23 cellular contexts compared by ENCODE assay signal in the genomic region with DNA sequence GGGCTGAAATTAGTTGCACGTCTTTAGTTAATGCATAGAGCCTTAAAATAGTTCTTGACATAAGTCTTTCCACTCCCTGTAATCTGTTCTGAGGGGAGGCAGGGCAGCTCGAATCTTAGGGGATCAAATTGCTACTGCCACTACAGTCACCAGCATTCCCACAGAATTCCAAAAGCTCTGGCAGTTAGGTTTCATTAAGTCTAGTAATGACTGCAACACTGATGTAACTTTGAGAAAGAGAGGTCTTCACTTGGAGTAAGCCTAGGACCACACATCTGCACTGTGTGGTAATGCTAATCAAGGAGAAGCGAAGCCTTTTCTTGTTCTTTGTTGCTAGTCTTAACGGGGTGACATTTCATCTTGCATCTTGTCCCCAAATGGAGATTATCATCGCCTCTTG. TPM values are rescaled to one million over a fixed set of nuclear protein-coding genes. Genes with fewer than 3 reads are reported as not detected.
A peak's percentile ranks its signal among the peaks of the same experiment; 100 is the strongest.
DNase-seq lines count a peak whose midpoint lies in the region; ATAC-seq and TF ChIP-seq lines count a peak whose summit lies in the region.
"Had no signal": no experiment of that assay in that cellular context is flagged by ENCODE, and none has a peak within 500 bp of the region (broad histone marks: within the 10 kb centered on the region; RNA-seq: fewer than 3 reads in every experiment).

No MANE protein-coding gene starts in this region.

- no peak overlapping the region for H3K4me3 Mint-ChIP-seq in brain
- no peak overlapping the region for H3K4me3 Mint-ChIP-seq in glutamatergic neuron (ENCODE audit: unreplicated experiment)
- H3K4me3 Mint-ChIP-seq: activated CD4-positive, alpha-beta memory T cell treated with anti-CD3 and anti-CD28 coated beads for 36 hours; CD14-positive monocyte; WTC11 had no signal

- H3K4me3 ChIP-seq in AG10803 (ENCODE audit: low read length): no peak overlapping the region
- no peak overlapping the region for H3K4me3 ChIP-seq in BE2C (ENCODE audit: low read depth, low read length)
- H3K4me3 ChIP-seq: adrenal gland, lung, uterus had no signal

- peak; percentile 6 for ATAC-seq in GM19463 (IDR thresholded peaks at IDR 0.05; ENCODE audit: unreplicated experiment)
- peak; percentile 29 for ATAC-seq in HG03045 (IDR thresholded peaks at IDR 0.05; ENCODE audit: unreplicated experiment)
- no peak for ATAC-seq in HG03095 (IDR thresholded peaks at IDR 0.05; ENCODE audit: unreplicated experiment)
- ATAC-seq: foreskin keratinocyte, SK-N-SH treated with all-trans-retinoic acid at 6 μM for 48 hours, WTC11 had no signal

- H3K4me1 Mint-ChIP-seq in brain (peaks cover 20% of the 10 kb centered on the region), glutamatergic neuron (ENCODE audit: low read depth, unreplicated experiment) (no peaks in the 10 kb centered on the region)
- H3K4me1 Mint-ChIP-seq: CD14-positive monocyte, WTC11 had no signal

- peaks cover 4% of the 10 kb centered on the region for H3K36me3 Mint-ChIP-seq in brain
- peaks cover 6% of the 10 kb centered on the region for H3K36me3 Mint-ChIP-seq in glutamatergic neuron (ENCODE audit: unreplicated experiment)
- H3K36me3 Mint-ChIP-seq: CD14-positive monocyte had no signal

- H3K9me3 ChIP-seq in BE2C: no peaks in the 10 kb centered on the region
- H3K9me3 ChIP-seq: adrenal gland, uterus had no signal

- peaks cover 4% of the 10 kb centered on the region for H3K27me3 Mint-ChIP-seq in brain
- H3K27me3 Mint-ChIP-seq in glutamatergic neuron (ENCODE audit: unreplicated experiment): no peaks in the 10 kb centered on the region
- H3K27me3 Mint-ChIP-seq: activated CD4-positive, alpha-beta memory T cell treated with anti-CD3 and anti-CD28 coated beads for 36 hours had no signal

- no peak for TF ChIP-seq CTCF in AG10803 (conservative IDR thresholded peaks at IDR 0.05; ENCODE audit: low read length)
- TF ChIP-seq CTCF in brain (conservative IDR thresholded peaks at IDR 0.05): no peak
- TF ChIP-seq CTCF in glutamatergic neuron (IDR thresholded peaks at IDR 0.05; ENCODE audit: partially characterized antibody, unreplicated experiment): no peak
- no peak for TF ChIP-seq CTCF in BE2C (IDR thresholded peaks at IDR 0.05; ENCODE audit: low read depth, low read length)

- H3K9me3 Mint-ChIP-seq in brain: peaks cover 4 to 10% (median 6%) of the 10 kb centered on the region in 5 experiments
- H3K9me3 Mint-ChIP-seq in glutamatergic neuron (ENCODE audit: unreplicated experiment): peaks cover 8% of the 10 kb centered on the region

- no peaks in the 10 kb centered on the region for H3K27me3 ChIP-seq in BE2C
- H3K27me3 ChIP-seq: adrenal gland, foreskin keratinocyte, uterus had no signal

- H3K27ac Mint-ChIP-seq in brain: peak overlapping the region in 3 of 5 experiments; percentile 21 to 51 (median 21)
- no peak overlapping the region for H3K27ac Mint-ChIP-seq in glutamatergic neuron (ENCODE audit: unreplicated experiment)
- H3K27ac Mint-ChIP-seq: activated CD4-positive, alpha-beta memory T cell treated with anti-CD3 and anti-CD28 coated beads for 36 hours; CD14-positive monocyte; WTC11 had no signal

- DNase-seq in AG10803 (ENCODE audit: low read depth) (peak; percentile 67), glutamatergic neuron (no peak), BE2C (no peak)
- DNase-seq in stimulated activated CD4-positive, alpha-beta T cell treated with anti-CD3 and anti-CD28 coated beads, Interleukin-1b, Interleukin-23, amount 100 ng/mL, for 48 hours: no peak
- DNase-seq: activated CD4-positive, alpha-beta memory T cell treated with anti-CD3 and anti-CD28 coated beads for 36 hours; activated effector memory CD4-positive, alpha-beta T cell treated with anti-CD3 and anti-CD28 coated beads, Interleukin-2, amount 50 U/mL, for 16 hours; adrenal gland; DMS 273 treated with DMSO at 0.1 percent for 48 hours; foreskin keratinocyte; Karpas-422; NCI-H1092; NCI-H2029; nucleus accumbens; retina; uterus had no signal

- H3K36me3 ChIP-seq in BE2C: no peaks in the 10 kb centered on the region
- H3K36me3 ChIP-seq: adrenal gland, uterus had no signal

- H3K4me1 ChIP-seq in BE2C: no peaks in the 10 kb centered on the region
- H3K4me1 ChIP-seq: adrenal gland, foreskin keratinocyte, uterus had no signal

RNA-seq across cellular contexts. Expression of gene NCK2, which starts 19.3 kb away (rescaled TPM):
- 52.0 TPM for polyA plus RNA-seq in brain (ENCODE audit: insufficient read depth, low read depth, low replicate concordance)
- 82.4 TPM for total RNA-seq in glutamatergic neuron (ENCODE audit: unreplicated experiment)
- 25.0 TPM for polyA plus RNA-seq in BE2C (2012; ENCODE audit: insufficient read depth, insufficient read length, low read depth)
